In the genomic region with DNA sequence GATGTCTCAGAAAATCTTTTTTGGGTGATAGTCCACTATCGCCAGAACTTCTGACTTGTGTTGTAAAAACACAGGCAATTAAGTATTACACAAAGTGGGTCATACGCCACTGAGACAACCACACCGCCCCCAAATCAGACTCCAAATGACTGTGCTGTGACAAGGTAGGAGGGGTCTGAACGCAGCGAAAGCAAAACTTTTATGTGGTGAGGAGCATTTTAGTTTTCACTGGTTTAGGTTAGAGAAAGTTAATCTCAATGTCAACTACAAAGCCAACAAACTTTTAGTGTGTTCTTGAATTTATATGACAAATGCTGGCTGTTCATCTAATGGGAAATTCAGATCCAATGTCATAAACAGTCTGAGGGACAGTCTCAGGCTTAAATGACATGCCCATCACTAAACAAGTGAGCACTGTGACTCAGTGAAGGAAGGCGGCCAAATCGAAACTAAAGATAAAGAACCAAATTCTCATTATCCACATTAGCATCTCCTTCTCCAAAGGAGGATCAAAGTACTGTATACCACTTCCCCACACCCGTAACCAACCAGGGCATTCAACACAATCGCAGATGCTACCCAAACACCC, we compare ENCODE assay signal across 8 cellular contexts.
DNase-seq lines count a peak whose midpoint lies in the region; ATAC-seq lines count a peak whose summit lies in the region.

No MANE protein-coding gene starts in this region.

- H3K36me3 Mint-ChIP-seq in IgD-negative memory B cell: peaks cover 4% of the 10 kb centered on the region
- H3K36me3 Mint-ChIP-seq in activated T-cell treated with anti-CD3 and anti-CD28 coated beads, Interleukin-2, amount 50 U/mL, for 72 hours (ENCODE audit: insufficient read depth in 2 of 2): peaks cover 8 to 27% of the 10 kb centered on the region in 2 donors

- H3K9me3 Mint-ChIP-seq in IgD-negative memory B cell: no peaks in the 10 kb centered on the region
- H3K9me3 Mint-ChIP-seq in activated T-cell treated with anti-CD3 and anti-CD28 coated beads, Interleukin-2, amount 50 U/mL, for 72 hours: no peaks in the 10 kb centered on the region

- peak overlapping the region; percentile 87 to 96 (median 95) for H3K4me3 Mint-ChIP-seq in IgD-negative memory B cell
- peak overlapping the region; percentile 89 to 96 for H3K4me3 Mint-ChIP-seq in activated T-cell treated with anti-CD3 and anti-CD28 coated beads, Interleukin-2, amount 50 U/mL, for 72 hours

- peak; percentile 86 for ATAC-seq in GM21390 (IDR thresholded peaks at IDR 0.05; ENCODE audit: unreplicated experiment)
- ATAC-seq in activated T-cell treated with anti-CD3 and anti-CD28 coated beads, Interleukin-2, amount 50 U/mL, for 72 hours (replicated peaks in 1 of 2): peak; percentile 75 to 76

- H3K27ac Mint-ChIP-seq in IgD-negative memory B cell: peak overlapping the region; percentile 92 to 95 (median 92)
- H3K27ac Mint-ChIP-seq in activated T-cell treated with anti-CD3 and anti-CD28 coated beads, Interleukin-2, amount 50 U/mL, for 72 hours: peak overlapping the region; percentile 98

- DNase-seq in activated T-cell treated with anti-CD3 and anti-CD28 coated beads, Interleukin-2, amount 50 U/mL, for 72 hours: peak; percentile 88 to 91
- DNase-seq in stimulated activated CD8-positive, alpha-beta memory T cell treated with anti-CD3 and anti-CD28 coated beads, Interleukin-12 subunit alpha, Interleukin-12 subunit beta, amount 100 ng/mL, for 24 hours (ENCODE audit: extremely low read depth): peak; percentile 48
- no peak for DNase-seq in SHP77 treated with DMSO at 0.1 percent for 48 hours (lab: John Stamatoyannopoulos, UW)
- no peak for DNase-seq in medulla oblongata (ENCODE audit: extremely low spot score)
- no peak for DNase-seq in NCI-H2029 treated with DMSO at 0.1 percent for 48 hours (lab: John Stamatoyannopoulos, UW)
- DNase-seq in NCI-H524 treated with DMSO at 0.1 percent for 48 hours (lab: John Stamatoyannopoulos, UW): no peak

- H3K4me1 Mint-ChIP-seq in IgD-negative memory B cell: peaks cover 50 to 74% (median 67%) of the 10 kb centered on the region in 3 donors
- peaks cover 94% of the 10 kb centered on the region for H3K4me1 Mint-ChIP-seq in activated T-cell treated with anti-CD3 and anti-CD28 coated beads, Interleukin-2, amount 50 U/mL, for 72 hours (ENCODE audit: low read depth)

- H3K27me3 Mint-ChIP-seq in IgD-negative memory B cell: no peaks in the 10 kb centered on the region
- no peaks in the 10 kb centered on the region for H3K27me3 Mint-ChIP-seq in activated T-cell treated with anti-CD3 and anti-CD28 coated beads, Interleukin-2, amount 50 U/mL, for 72 hours (ENCODE audit: low read depth)

Comparison
In these comparisons a context has a peak if more than half of its experiments do, and no peak if none do; other contexts are left out.
1. DNase-seq: peak in activated T-cell treated with anti-CD3 and anti-CD28 coated beads, Interleukin-2, amount 50 U/mL, for 72 hours (2 of 2) and stimulated activated CD8-positive, alpha-beta memory T cell treated with anti-CD3 and anti-CD28 coated beads, Interleukin-12 subunit alpha, Interleukin-12 subunit beta, amount 100 ng/mL, for 24 hours (single experiment); none in SHP77 treated with DMSO at 0.1 percent for 48 hours (single experiment), medulla oblongata (single experiment), NCI-H2029 treated with DMSO at 0.1 percent for 48 hours (single experiment) and NCI-H524 treated with DMSO at 0.1 percent for 48 hours (single experiment).